9 cellular contexts compared by ENCODE assay signal in the genomic region with DNA sequence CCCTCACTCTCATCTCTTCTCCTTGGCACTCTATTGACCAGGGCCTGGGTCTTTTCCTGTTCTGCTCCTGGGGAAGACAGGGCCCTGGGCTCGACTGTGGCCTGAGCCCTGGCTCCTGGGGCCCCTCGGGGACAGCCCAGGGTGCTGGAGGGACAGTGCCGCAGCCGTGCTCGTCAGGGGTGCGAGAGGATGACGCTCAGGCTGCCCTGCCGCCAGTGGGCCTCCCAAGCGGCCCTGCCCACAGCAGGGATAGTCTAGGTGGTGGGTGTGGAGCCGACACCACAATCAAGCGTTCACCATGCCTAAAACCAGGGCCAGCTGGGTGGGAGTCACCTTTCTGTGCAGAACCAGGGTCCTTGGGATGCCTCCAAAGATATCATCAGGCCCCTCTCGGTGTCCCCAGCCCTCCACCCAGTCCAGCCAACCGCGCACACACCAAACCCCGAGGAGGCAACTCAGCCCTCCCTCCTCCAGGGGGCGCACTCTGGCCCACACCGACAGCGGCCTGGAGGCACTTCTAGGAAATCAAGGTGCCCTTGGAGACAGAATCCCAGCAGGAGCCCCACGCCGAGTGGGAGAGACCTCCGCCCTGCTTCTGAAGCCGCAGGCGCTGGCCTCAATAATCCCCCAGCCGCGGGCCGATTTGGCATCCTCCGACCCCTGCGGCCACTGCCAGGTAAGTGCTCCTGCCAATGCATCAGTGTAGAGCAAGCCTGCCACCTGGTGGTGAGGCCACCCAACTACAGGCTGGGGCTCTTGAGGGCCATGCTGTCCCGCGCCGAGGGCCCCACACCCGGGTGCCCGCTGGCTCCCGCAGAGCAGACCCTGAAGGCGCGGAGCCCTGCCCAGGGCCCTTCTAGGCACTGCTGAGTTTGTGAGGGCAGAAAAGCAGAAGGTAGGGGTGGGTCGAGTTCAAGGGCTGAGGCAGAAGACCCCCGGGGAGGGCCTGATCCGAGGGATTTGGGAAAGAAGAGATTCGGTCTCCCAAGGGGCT.
A peak's percentile ranks its signal among the peaks of the same experiment; 100 is the strongest.
DNase-seq lines count a peak whose midpoint lies in the region; ATAC-seq and FAIRE-seq lines count a peak whose summit lies in the region.
"Had no signal": no experiment of that assay in that cellular context is flagged by ENCODE, and none has a peak within 500 bp of the region (broad histone marks: within the 10 kb centered on the region; RNA-seq: fewer than 3 reads in every experiment).

No MANE protein-coding gene starts in this region.

- H3K9me3 Mint-ChIP-seq in activated naive CD4-positive, alpha-beta T cell treated with anti-CD3 and anti-CD28 coated beads for 36 hours, result no peaks in the 10 kb centered on the region

- no peaks in the 10 kb centered on the region for H3K4me1 ChIP-seq in SJCRH30

- FAIRE-seq in urothelium cell line (lab: Jason Lieb, UNC), result peak; percentile 97
- FAIRE-seq: TTC549 had no signal

- H3K27me3 Mint-ChIP-seq in activated naive CD4-positive, alpha-beta T cell treated with anti-CD3 and anti-CD28 coated beads for 36 hours (ENCODE audit: low read depth), result peaks cover 15% of the 10 kb centered on the region

- no peaks in the 10 kb centered on the region for H3K36me3 ChIP-seq in SJCRH30

- peak overlapping the region; percentile 46 for H3K4me3 ChIP-seq in Jurkat, Clone E6-1 (ENCODE audit: low read length)
- H3K4me3 ChIP-seq in SJCRH30, result no peak overlapping the region

- H3K27ac ChIP-seq in SJCRH30, result no peak overlapping the region

- CTCF ChIA-PET in activated naive CD4-positive, alpha-beta T cell treated with anti-CD3 and anti-CD28 coated beads for 36 hours (lab: Charles Lee), result no interaction called here

- intact Hi-C loops in activated naive CD4-positive, alpha-beta T cell treated with anti-CD3 and anti-CD28 coated beads for 36 hours (cut with micrococcal nuclease), result loop anchor here (1.0 to 10.0 kb wide), 5 partner anchors 60 to 1502 kb away; no protein-coding TSS in a partner anchor
- intact Hi-C loops in Right ventricle myocardium inferior (cut with DNase I), result loop anchor here (2.0 to 5.0 kb wide), 2 partner anchors 284 to 952 kb away; no protein-coding TSS in a partner anchor

- H3K36me3 Mint-ChIP-seq in activated naive CD4-positive, alpha-beta T cell treated with anti-CD3 and anti-CD28 coated beads for 36 hours (ENCODE audit: low read depth), result no peaks in the 10 kb centered on the region

- H3K27ac Mint-ChIP-seq in activated naive CD4-positive, alpha-beta T cell treated with anti-CD3 and anti-CD28 coated beads for 36 hours, result no peak overlapping the region

- no peaks in the 10 kb centered on the region for H3K4me1 Mint-ChIP-seq in activated naive CD4-positive, alpha-beta T cell treated with anti-CD3 and anti-CD28 coated beads for 36 hours (ENCODE audit: low read depth)

- ATAC-seq in GM21423 (IDR thresholded peaks at IDR 0.05; ENCODE audit: unreplicated experiment) (peak; percentile 78), Right ventricle myocardium inferior (peak; percentile 75)

- peak; percentile 19 for DNase-seq in COLO829 (ENCODE audit: low spot score)
- peak; percentile 76 for DNase-seq in Jurkat, Clone E6-1 (ENCODE audit: low read depth, low spot score)
- peak; percentile 40 to 64 for DNase-seq in SJCRH30
- peak; percentile 84 for DNase-seq in activated naive CD4-positive, alpha-beta T cell treated with anti-CD3 and anti-CD28 coated beads for 36 hours
- peak; percentile 88 for DNase-seq in Right ventricle myocardium inferior (ENCODE audit: missing footprints)
- peak; percentile 52 for DNase-seq in pons (ENCODE audit: low spot score)
- peak; percentile 90 for DNase-seq in urothelium cell line (ENCODE audit: low spot score)

- H3K27me3 ChIP-seq in SJCRH30, result no peaks in the 10 kb centered on the region

- no peak overlapping the region for H3K4me3 Mint-ChIP-seq in activated naive CD4-positive, alpha-beta T cell treated with anti-CD3 and anti-CD28 coated beads for 36 hours

- no peaks in the 10 kb centered on the region for H3K9me3 ChIP-seq in SJCRH30 (replicated peaks)

Comparison
In these comparisons a context has a peak if more than half of its experiments do, and no peak if none do; other contexts are left out.
1. DNase-seq: peak in every context shown above with its lines; median percentile 90 in urothelium cell line; 88 in Right ventricle myocardium inferior; 84 in activated naive CD4-positive, alpha-beta T cell treated with anti-CD3 and anti-CD28 coated beads for 36 hours; 76 in Jurkat, Clone E6-1; 52 in SJCRH30; 52 in pons; 19 in COLO829.